ENCODE assay signal across 8 cellular contexts in the genomic region with DNA sequence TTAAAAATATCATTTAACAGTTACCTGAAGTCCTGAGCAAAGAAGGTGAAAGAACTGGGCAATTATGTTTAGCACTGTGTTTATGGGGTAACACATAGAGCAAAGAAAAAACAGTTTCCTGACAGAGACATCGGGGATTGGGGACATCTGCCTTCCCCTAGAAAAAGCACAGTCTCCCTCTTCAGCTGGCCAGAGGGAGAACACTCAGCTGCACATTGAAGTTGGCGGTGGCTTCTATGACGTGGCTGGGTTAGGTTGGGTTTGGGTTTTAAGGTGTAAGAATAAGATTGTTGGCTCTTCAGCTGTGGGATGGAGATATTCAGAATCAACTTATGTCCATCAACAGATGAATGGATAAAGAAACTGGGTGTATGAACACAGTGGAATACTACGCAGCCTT.
"Had no signal": no experiment of that assay in that cellular context is flagged by ENCODE, and none has a peak within 500 bp of the region (broad histone marks: within the 10 kb centered on the region; RNA-seq: fewer than 3 reads in every experiment).

No MANE protein-coding gene starts in this region.

- H3K4me3 ChIP-seq: GM12878 had no signal

- DNase-seq: GDM1, GF-D8 had no signal

- FAIRE-seq: G401.6, GM12878, GM12891, GM12892, GM18507, GM19239 had no signal

- ATAC-seq: GM12878 had no signal
